Comparison of ENCODE assay signal across 1 cellular context in the genomic region with DNA sequence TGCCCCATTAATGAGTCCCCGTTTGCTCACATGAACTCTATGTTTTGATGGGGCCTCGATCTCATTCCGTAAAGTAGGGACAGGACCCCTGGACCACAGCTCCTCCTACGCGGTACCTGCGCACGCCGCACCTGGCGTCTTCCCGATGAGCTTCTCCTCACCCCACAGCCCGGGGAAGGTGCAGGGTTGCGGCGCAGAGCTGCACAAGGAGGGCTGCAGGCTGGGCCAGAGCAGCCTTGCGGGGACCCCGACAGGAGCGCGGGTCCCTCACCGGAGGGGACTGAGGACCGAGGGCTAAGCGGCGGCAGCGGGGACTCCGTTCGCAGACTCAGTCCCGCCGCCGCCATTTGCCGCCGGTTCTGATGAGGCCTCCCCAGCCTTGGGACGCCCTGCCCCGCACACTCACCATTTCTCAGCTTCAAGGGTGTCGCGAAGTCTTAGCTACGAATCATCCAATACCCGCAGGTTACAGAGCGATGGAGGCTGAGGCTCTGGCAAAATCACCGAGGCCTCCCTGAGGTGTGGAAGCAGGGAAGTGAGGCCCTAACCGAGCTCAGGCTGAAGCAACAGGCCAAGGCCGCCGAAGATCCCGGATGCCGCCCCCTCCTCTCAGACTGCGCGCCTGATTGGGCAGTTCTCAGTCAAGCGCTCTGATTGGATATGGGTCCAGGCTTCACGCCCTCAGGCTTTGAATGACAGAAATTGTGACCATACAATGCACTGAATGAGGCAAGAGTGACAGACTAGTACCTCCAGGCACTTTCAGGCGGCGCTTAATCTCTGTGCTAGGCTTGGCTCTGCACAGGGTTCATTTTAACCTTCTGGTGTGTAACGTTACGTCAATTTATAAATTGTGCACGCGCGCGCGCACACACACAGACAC.
TF ChIP-seq lines count a peak whose summit lies in the region.

No MANE protein-coding gene starts in this region.

TF ChIP-seq in HepG2, 621 proteins besides CTCF, POLR2A, EP300 and RAD21 (continued from another document and continues in another):
- TF ChIP-seq, protein P1, sequence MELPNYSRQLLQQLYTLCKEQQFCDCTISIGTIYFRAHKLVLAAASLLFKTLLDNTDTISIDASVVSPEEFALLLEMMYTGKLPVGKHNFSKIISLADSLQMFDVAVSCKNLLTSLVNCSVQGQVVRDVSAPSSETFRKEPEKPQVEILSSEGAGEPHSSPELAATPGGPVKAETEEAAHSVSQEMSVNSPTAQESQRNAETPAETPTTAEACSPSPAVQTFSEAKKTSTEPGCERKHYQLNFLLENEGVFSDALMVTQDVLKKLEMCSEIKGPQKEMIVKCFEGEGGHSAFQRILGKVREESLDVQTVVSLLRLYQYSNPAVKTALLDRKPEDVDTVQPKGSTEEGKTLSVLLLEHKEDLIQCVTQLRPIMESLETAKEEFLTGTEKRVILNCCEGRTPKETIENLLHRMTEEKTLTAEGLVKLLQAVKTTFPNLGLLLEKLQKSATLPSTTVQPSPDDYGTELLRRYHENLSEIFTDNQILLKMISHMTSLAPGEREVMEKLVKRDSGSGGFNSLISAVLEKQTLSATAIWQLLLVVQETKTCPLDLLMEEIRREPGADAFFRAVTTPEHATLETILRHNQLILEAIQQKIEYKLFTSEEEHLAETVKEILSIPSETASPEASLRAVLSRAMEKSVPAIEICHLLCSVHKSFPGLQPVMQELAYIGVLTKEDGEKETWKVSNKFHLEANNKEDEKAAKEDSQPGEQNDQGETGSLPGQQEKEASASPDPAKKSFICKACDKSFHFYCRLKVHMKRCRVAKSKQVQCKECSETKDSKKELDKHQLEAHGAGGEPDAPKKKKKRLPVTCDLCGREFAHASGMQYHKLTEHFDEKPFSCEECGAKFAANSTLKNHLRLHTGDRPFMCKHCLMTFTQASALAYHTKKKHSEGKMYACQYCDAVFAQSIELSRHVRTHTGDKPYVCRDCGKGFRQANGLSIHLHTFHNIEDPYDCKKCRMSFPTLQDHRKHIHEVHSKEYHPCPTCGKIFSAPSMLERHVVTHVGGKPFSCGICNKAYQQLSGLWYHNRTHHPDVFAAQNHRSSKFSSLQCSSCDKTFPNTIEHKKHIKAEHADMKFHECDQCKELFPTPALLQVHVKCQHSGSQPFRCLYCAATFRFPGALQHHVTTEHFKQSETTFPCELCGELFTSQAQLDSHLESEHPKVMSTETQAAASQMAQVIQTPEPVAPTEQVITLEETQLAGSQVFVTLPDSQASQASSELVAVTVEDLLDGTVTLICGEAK (IDR thresholded peaks at IDR 0.05) = no peak
- TF ChIP-seq, protein P1 (CRISPR knock-in tag; IDR thresholded peaks at IDR 0.05) = peak; percentile 76
- TF ChIP-seq PITX1 (CRISPR knock-in tag; IDR thresholded peaks at IDR 0.05) = no peak; the same call in none of the 2 replicates
- no peak; the same call in 1 of the 2 replicates for TF ChIP-seq ZNF292 (CRISPR knock-in tag; IDR thresholded peaks at IDR 0.05; ENCODE audit: borderline replicate concordance, low read depth)
- TF ChIP-seq RARG (CRISPR knock-in tag; IDR thresholded peaks at IDR 0.05; ENCODE audit: low read depth) = no peak
- TF ChIP-seq, protein P2, sequence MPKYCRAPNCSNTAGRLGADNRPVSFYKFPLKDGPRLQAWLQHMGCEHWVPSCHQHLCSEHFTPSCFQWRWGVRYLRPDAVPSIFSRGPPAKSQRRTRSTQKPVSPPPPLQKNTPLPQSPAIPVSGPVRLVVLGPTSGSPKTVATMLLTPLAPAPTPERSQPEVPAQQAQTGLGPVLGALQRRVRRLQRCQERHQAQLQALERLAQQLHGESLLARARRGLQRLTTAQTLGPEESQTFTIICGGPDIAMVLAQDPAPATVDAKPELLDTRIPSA (CRISPR knock-in tag; IDR thresholded peaks at IDR 0.05; ENCODE audit: borderline replicate concordance) = peak; percentile 81; the same call in 1 of the 2 replicates
- TF ChIP-seq SP5 (CRISPR knock-in tag; IDR thresholded peaks at IDR 0.05; ENCODE audit: borderline replicate concordance, low read depth) = no peak
- no peak; the same call in 1 of the 2 replicates for TF ChIP-seq ESRRA (CRISPR knock-in tag; IDR thresholded peaks at IDR 0.05; ENCODE audit: low read depth)
- TF ChIP-seq ZNF33B (CRISPR knock-in tag; IDR thresholded peaks at IDR 0.05) = no peak
- TF ChIP-seq, protein P3, sequence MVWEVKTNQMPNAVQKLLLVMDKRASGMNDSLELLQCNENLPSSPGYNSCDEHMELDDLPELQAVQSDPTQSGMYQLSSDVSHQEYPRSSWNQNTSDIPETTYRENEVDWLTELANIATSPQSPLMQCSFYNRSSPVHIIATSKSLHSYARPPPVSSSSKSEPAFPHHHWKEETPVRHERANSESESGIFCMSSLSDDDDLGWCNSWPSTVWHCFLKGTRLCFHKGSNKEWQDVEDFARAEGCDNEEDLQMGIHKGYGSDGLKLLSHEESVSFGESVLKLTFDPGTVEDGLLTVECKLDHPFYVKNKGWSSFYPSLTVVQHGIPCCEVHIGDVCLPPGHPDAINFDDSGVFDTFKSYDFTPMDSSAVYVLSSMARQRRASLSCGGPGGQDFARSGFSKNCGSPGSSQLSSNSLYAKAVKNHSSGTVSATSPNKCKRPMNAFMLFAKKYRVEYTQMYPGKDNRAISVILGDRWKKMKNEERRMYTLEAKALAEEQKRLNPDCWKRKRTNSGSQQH (CRISPR knock-in tag; IDR thresholded peaks at IDR 0.05; ENCODE audit: low read depth) = no peak
- TF ChIP-seq RBFOX2 (IDR thresholded peaks at IDR 0.05; ENCODE audit: low read depth, low read length) = peak; percentile 83
- TF ChIP-seq ZNF441 (CRISPR knock-in tag; IDR thresholded peaks at IDR 0.05; ENCODE audit: borderline replicate concordance) = peak; percentile 73
- 0 out of 2 replicates have a peak, but pooled peaks have one; percentile 44 for TF ChIP-seq ZNF749 (CRISPR knock-in tag; IDR thresholded peaks at IDR 0.05; ENCODE audit: borderline replicate concordance)
- TF ChIP-seq REPIN1 (CRISPR knock-in tag; IDR thresholded peaks at IDR 0.05; ENCODE audit: borderline replicate concordance, low read depth) = no peak
- no peak for TF ChIP-seq TBL1XR1 (IDR thresholded peaks at IDR 0.05; ENCODE audit: borderline replicate concordance, low read length, partially characterized antibody)
- TF ChIP-seq FOXP1 (IDR thresholded peaks at IDR 0.05) = no peak
- no peak for TF ChIP-seq FOXP1 (CRISPR knock-in tag; IDR thresholded peaks at IDR 0.05)
- TF ChIP-seq, protein P4, sequence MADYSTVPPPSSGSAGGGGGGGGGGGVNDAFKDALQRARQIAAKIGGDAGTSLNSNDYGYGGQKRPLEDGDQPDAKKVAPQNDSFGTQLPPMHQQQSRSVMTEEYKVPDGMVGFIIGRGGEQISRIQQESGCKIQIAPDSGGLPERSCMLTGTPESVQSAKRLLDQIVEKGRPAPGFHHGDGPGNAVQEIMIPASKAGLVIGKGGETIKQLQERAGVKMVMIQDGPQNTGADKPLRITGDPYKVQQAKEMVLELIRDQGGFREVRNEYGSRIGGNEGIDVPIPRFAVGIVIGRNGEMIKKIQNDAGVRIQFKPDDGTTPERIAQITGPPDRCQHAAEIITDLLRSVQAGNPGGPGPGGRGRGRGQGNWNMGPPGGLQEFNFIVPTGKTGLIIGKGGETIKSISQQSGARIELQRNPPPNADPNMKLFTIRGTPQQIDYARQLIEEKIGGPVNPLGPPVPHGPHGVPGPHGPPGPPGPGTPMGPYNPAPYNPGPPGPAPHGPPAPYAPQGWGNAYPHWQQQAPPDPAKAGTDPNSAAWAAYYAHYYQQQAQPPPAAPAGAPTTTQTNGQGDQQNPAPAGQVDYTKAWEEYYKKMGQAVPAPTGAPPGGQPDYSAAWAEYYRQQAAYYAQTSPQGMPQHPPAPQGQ (CRISPR knock-in tag; IDR thresholded peaks at IDR 0.05; ENCODE audit: borderline replicate concordance) = no peak
- TF ChIP-seq CENPX (CRISPR knock-in tag; IDR thresholded peaks at IDR 0.05) = no peak
- peak; percentile 44; the same call in 1 of the 2 replicates for TF ChIP-seq ZMYM2 (CRISPR knock-in tag; IDR thresholded peaks at IDR 0.05)
- TF ChIP-seq ETV6 (CRISPR knock-in tag; conservative IDR thresholded peaks at IDR 0.05) = no peak
- TF ChIP-seq ZKSCAN8 (CRISPR knock-in tag; IDR thresholded peaks at IDR 0.05; ENCODE audit: borderline replicate concordance) = peak; percentile 55; the same call in 1 of the 2 replicates
- no peak for TF ChIP-seq ZNF17 (CRISPR knock-in tag; IDR thresholded peaks at IDR 0.05)
- peak; percentile 96 for TF ChIP-seq POLR2G (IDR thresholded peaks at IDR 0.05; ENCODE audit: low read depth, low read length)
- TF ChIP-seq, protein P5, sequence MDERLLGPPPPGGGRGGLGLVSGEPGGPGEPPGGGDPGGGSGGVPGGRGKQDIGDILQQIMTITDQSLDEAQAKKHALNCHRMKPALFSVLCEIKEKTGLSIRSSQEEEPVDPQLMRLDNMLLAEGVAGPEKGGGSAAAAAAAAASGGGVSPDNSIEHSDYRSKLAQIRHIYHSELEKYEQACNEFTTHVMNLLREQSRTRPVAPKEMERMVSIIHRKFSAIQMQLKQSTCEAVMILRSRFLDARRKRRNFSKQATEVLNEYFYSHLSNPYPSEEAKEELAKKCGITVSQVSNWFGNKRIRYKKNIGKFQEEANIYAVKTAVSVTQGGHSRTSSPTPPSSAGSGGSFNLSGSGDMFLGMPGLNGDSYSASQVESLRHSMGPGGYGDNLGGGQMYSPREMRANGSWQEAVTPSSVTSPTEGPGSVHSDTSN (CRISPR knock-in tag; IDR thresholded peaks at IDR 0.05) = peak; percentile 97
- 0 out of 2 replicates have a peak, but pooled peaks have one; percentile 44 for TF ChIP-seq ZNF678 (CRISPR knock-in tag; IDR thresholded peaks at IDR 0.05)
- peak; percentile 68 for TF ChIP-seq HNRNPLL (IDR thresholded peaks at IDR 0.05; ENCODE audit: low read depth, low read length, poor library complexity, severe bottlenecking)
- TF ChIP-seq YEATS4 (CRISPR knock-in tag; IDR thresholded peaks at IDR 0.05; ENCODE audit: borderline replicate concordance) = peak; percentile 86; the same call in 1 of the 2 replicates
- no peak for TF ChIP-seq GATAD2A (CRISPR knock-in tag; IDR thresholded peaks at IDR 0.05)
- no peak; the same call in 1 of the 2 replicates for TF ChIP-seq ZNF264 (CRISPR knock-in tag; IDR thresholded peaks at IDR 0.05)
